Comparison of ENCODE assay signal across 25 cellular contexts in the genomic region with DNA sequence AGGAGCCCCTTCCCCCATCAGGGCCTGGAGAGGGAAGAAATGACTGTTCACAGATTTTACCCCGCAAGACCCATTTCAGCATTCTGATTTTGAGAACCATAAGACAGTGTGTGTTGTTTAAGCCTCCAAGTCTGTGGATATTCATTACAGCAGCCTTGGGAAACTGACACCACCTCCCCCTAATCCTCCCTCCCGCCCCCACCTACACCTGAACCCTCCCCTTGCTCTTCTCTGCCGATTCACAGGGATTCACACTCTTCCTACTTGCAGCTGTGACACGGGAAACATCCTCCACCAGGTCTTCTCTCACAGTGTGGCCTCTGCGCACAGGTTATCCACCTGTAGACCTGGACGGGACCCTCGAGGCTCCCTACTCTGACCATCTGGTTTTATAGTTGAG. TPM values are rescaled to one million over a fixed set of nuclear protein-coding genes. Genes with fewer than 3 reads are reported as not detected.
DNase-seq lines count a peak whose midpoint lies in the region; ATAC-seq and TF ChIP-seq lines count a peak whose summit lies in the region.
"Had no signal": no experiment of that assay in that cellular context is flagged by ENCODE, and none has a peak within 500 bp of the region (broad histone marks: within the 10 kb centered on the region; RNA-seq: fewer than 3 reads in every experiment).

No MANE protein-coding gene starts in this region.

- no peaks in the 10 kb centered on the region for H3K27me3 Mint-ChIP-seq in MCF 10A (ENCODE audit: insufficient read depth, unreplicated experiment)
- H3K27me3 Mint-ChIP-seq in progenitor cell of endocrine pancreas: no peaks in the 10 kb centered on the region

- in situ Hi-C loops in mammary epithelial cell (cut with MboI; ENCODE audit: low sequenced_read_pairs in 2 of 2): no loop called here

- no peaks in the 10 kb centered on the region for H3K79me2 ChIP-seq in mammary epithelial cell (ENCODE audit: insufficient read depth, low read length)
- H3K79me2 ChIP-seq in PC-9 (ENCODE audit: low read depth): 0 out of 2 replicates have a peak, but pooled peaks cover 3% of the 10 kb centered on the region

- DNase-seq in MCF 10A (ENCODE audit: unreplicated experiment): no peak
- DNase-seq in mammary epithelial cell: no peak
- DNase-seq in PC-9: no peak
- peak; percentile 79 for DNase-seq in left kidney (ENCODE audit: low read depth, low spot score)
- no peak for DNase-seq in progenitor cell of endocrine pancreas (ENCODE audit: low spot score, unreplicated experiment)
- no peak for DNase-seq in activated CD4-positive, alpha-beta T cell treated with anti-CD3 and anti-CD28 coated beads, Interleukin-2, amount 50 U/mL, for 48 hours
- DNase-seq in NCI-H146 (lab: John Stamatoyannopoulos, UW): no peak
- DNase-seq: ACHN; BE2C; CD4-positive, CD25-positive, alpha-beta regulatory T cell; DMS53; GOT3; HCEC 1CT; NCI-H1048; NCI-H1417; NCI-H187; NCI-H446; NCI-H524 treated with DMSO at 0.1 percent for 48 hours; NCI-H774; SHP77 treated with DMSO at 0.1 percent for 48 hours had no signal

- H3K9me2 ChIP-seq in PC-9 (ENCODE audit: insufficient read depth): no peaks in the 10 kb centered on the region

- intact Hi-C loops in MCF 10A (cut with micrococcal nuclease): no loop called here
- intact Hi-C loops in mammary epithelial cell (cut with micrococcal nuclease): no loop called here
- intact Hi-C loops in PC-9 (cut with micrococcal nuclease; ENCODE audit: unreplicated experiment): loop anchor here (5.0 kb wide), 1 partner anchor 36 kb away; no protein-coding TSS in a partner anchor

- H3K27ac Mint-ChIP-seq in MCF 10A (ENCODE audit: low read depth, unreplicated experiment) (peak overlapping the region; percentile 87), progenitor cell of endocrine pancreas (peak overlapping the region; percentile 95)
- H3K27ac Mint-ChIP-seq: CD4-positive, CD25-positive, alpha-beta regulatory T cell; IgD-negative memory B cell had no signal

- dilution Hi-C loops in mammary epithelial cell (cut with HindIII; ENCODE audit: low sequenced_read_pairs): no loop called here

- no peaks in the 10 kb centered on the region for H3K9me3 ChIP-seq in mammary epithelial cell (replicated peaks; ENCODE audit: insufficient read depth, low read length)
- no peaks in the 10 kb centered on the region for H3K9me3 ChIP-seq in PC-9 (ENCODE audit: insufficient read depth, low read depth)
- H3K9me3 ChIP-seq: BE2C had no signal

- no peak overlapping the region for H3K27ac ChIP-seq in mammary epithelial cell (ENCODE audit: insufficient read depth, low read depth, low read length)
- H3K27ac ChIP-seq in PC-9: peak overlapping the region; percentile 93
- H3K27ac ChIP-seq: 22Rv1, KMS-11 had no signal

- H3K9ac ChIP-seq in mammary epithelial cell (ENCODE audit: insufficient read depth, low read length): no peak overlapping the region
- H3K9ac ChIP-seq: KMS-11 had no signal

- H3K9me3 Mint-ChIP-seq in MCF 10A (ENCODE audit: unreplicated experiment) (no peaks in the 10 kb centered on the region), progenitor cell of endocrine pancreas (ENCODE audit: low read depth) (no peaks in the 10 kb centered on the region)

- TF ChIP-seq CTCF in MCF 10A (IDR thresholded peaks at IDR 0.05; ENCODE audit: unreplicated experiment): no peak
- no peak for TF ChIP-seq CTCF in mammary epithelial cell (conservative IDR thresholded peaks at IDR 0.05 in 1 of 2, IDR thresholded peaks at IDR 0.05 in 1 of 2; ENCODE audit: extremely low read depth in 1 of 2, insufficient read depth in 1 of 2, low read depth in 1 of 2, low read length in 2 of 2)
- TF ChIP-seq CTCF in PC-9 (conservative IDR thresholded peaks at IDR 0.05): no peak
- no peak for TF ChIP-seq CTCF in progenitor cell of endocrine pancreas (IDR thresholded peaks at IDR 0.05; ENCODE audit: unreplicated experiment)

- H3K36me3 Mint-ChIP-seq in MCF 10A (ENCODE audit: insufficient read depth, unreplicated experiment) (no peaks in the 10 kb centered on the region), progenitor cell of endocrine pancreas (ENCODE audit: insufficient read depth) (no peaks in the 10 kb centered on the region)
- H3K36me3 Mint-ChIP-seq: CD4-positive, CD25-positive, alpha-beta regulatory T cell; IgD-negative memory B cell had no signal

- CTCF ChIA-PET in MCF 10A (lab: Yijun Ruan, JAX) (interaction anchor here (1.0 to 2.1 kb wide), 3 partner anchors 11 to 105 kb away, joined by 3 to 5 read pairs (median 5); no protein-coding TSS in a partner anchor), mammary epithelial cell (lab: Charles Lee; ENCODE audit: low non-redundant PET) (no interaction called here), PC-9 (lab: Charles Lee) (interaction anchor here (0.6 to 0.8 kb wide), 2 partner anchors 100 to 104 kb away, joined by 3 to 4 read pairs; no protein-coding TSS in a partner anchor)

- H3K4me1 Mint-ChIP-seq in MCF 10A (ENCODE audit: insufficient read depth, unreplicated experiment): peaks cover 20% of the 10 kb centered on the region
- peaks cover 55% of the 10 kb centered on the region for H3K4me1 Mint-ChIP-seq in progenitor cell of endocrine pancreas (ENCODE audit: low read depth)
- H3K4me1 Mint-ChIP-seq: IgD-negative memory B cell had no signal

- no peak overlapping the region for H3K4me2 ChIP-seq in mammary epithelial cell (ENCODE audit: insufficient read depth, low read depth, low read length)
- H3K4me2 ChIP-seq in PC-9: peak overlapping the region; percentile 61; the same call in 1 of the 2 replicates
- H3K4me2 ChIP-seq: KMS-11 had no signal

- BruUV-seq in MCF 10A (replicated peaks; lab: Mats Ljungman, UMichigan) (no TSS peak), mammary epithelial cell (replicated peaks; lab: Mats Ljungman, UMichigan) (no TSS peak), PC-9 (replicated peaks; lab: Mats Ljungman, UMichigan) (no TSS peak)

- H3K36me3 ChIP-seq in mammary epithelial cell (ENCODE audit: insufficient read depth, low read length) (no peaks in the 10 kb centered on the region), PC-9 (ENCODE audit: low read depth) (no peaks in the 10 kb centered on the region)
- H3K36me3 ChIP-seq: BE2C had no signal

- WGBS in mammary epithelial cell (ENCODE audit: low coverage, missing lambda C conversion rate): 89% methylated on average over 5 of the region's 7 CpGs

- H3K4me3 Mint-ChIP-seq in MCF 10A (ENCODE audit: unreplicated experiment) (no peak overlapping the region), progenitor cell of endocrine pancreas (ENCODE audit: low read depth) (no peak overlapping the region)
- H3K4me3 Mint-ChIP-seq: CD4-positive, CD25-positive, alpha-beta regulatory T cell; IgD-negative memory B cell had no signal

- H2AFZ ChIP-seq in mammary epithelial cell (ENCODE audit: low read depth, low read length) (no peak overlapping the region), PC-9 (no peak overlapping the region)

- ATAC-seq in GM19463 (IDR thresholded peaks at IDR 0.05; ENCODE audit: unreplicated experiment): no peak
- ATAC-seq: GM12878 had no signal

- POLR2A ChIA-PET in MCF 10A (lab: Yijun Ruan, JAX) (interaction anchor here (1.3 to 2.6 kb wide), 7 partner anchors 9 to 101 kb away, joined by 4 to 22 read pairs (median 7); no protein-coding TSS in a partner anchor), PC-9 (lab: Charles Lee; ENCODE audit: unreplicated experiment) (interaction anchor here (0.5 to 1.4 kb wide), 2 partner anchors 38 to 51 kb away, joined by 3 to 22 read pairs; no protein-coding TSS in a partner anchor)

- H3K4me1 ChIP-seq in mammary epithelial cell (ENCODE audit: insufficient read depth, low read length): peaks cover 18% of the 10 kb centered on the region
- peaks cover 58% of the 10 kb centered on the region for H3K4me1 ChIP-seq in PC-9 (replicated peaks; ENCODE audit: insufficient read depth)
- H3K4me1 ChIP-seq: BE2C had no signal

- H3F3A ChIP-seq in PC-9 (ENCODE audit: insufficient read depth, low read depth): peaks cover 37% of the 10 kb centered on the region

- no peaks in the 10 kb centered on the region for H4K20me1 ChIP-seq in mammary epithelial cell (ENCODE audit: insufficient read depth, low read length)
- no peaks in the 10 kb centered on the region for H4K20me1 ChIP-seq in PC-9 (ENCODE audit: insufficient read depth)

- H3K4me3 ChIP-seq in mammary epithelial cell (replicated peaks in 1 of 3; ENCODE audit: insufficient read depth in 1 of 3, low read depth in 2 of 3, low read length in 3 of 3) (no peak overlapping the region), PC-9 (no peak overlapping the region)
- H3K4me3 ChIP-seq: GM12878 had no signal

- H3K27me3 ChIP-seq in mammary epithelial cell (ENCODE audit: insufficient read depth, low read length): no peaks in the 10 kb centered on the region
- H3K27me3 ChIP-seq in PC-9 (ENCODE audit: insufficient read depth, low read depth): no peaks in the 10 kb centered on the region
- H3K27me3 ChIP-seq: BE2C had no signal

RNA-seq across cellular contexts. Expression of gene RIPK4, which starts 50.1 kb away (rescaled TPM):
- total RNA-seq in MCF 10A (2022) (14.0 and 22.3 TPM in 2 replicates), mammary epithelial cell (10 to 100 TPM; 50.1 to 83.9 TPM), PC-9 (2021) (30.1 and 39.3 TPM in 2 replicates), progenitor cell of endocrine pancreas (28.9 and 30.1 TPM in 2 replicates)
- polyA plus RNA-seq in mammary epithelial cell: 21.0 TPM
- 36.0 TPM for polyA minus RNA-seq in mammary epithelial cell
- polyA plus RNA-seq: GM12878, IgD-negative memory B cell had no signal
